Comparison of ENCODE assay signal across 8 cellular contexts in the genomic region with DNA sequence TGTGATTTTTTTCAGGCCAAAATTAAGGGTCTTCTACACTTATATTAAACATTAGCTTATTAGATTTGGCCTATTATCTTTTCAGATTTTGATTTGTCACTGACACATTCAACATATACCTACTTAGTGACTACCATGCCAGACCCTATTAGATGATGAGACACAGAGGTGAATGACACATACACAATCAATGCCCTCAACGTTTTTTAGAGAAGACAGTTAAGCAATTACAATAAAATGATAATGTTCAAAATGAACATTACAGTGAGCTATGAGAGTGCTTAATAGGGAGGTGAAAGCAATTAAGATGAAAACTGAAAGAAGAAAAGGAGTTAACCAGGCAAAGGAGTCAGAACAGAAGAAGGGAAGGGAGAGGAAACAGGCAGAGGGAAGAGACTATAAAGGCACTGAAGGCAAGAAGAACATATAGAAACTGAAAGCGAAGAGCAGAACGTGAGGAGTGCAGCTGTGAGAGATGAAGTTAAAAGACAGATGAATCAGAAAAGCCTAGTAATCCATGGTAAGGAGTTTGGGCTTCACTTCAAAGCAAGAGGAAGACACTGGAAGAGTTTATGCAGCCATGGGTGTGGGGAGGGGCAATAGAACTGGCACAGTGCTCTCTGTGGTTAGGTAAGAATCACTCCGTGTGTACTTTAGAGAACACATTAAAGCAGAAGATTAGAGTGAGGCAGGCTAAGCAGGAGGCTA.
DNase-seq lines count a peak whose midpoint lies in the region; ATAC-seq lines count a peak whose summit lies in the region.

No MANE protein-coding gene starts in this region.

- no peak overlapping the region for H3K27ac Mint-ChIP-seq in activated naive CD4-positive, alpha-beta T cell treated with anti-CD3 and anti-CD28 coated beads, Interleukin-2, amount 10 ng/mL, durations not matched to agents 7 days and 5 days
- H3K27ac Mint-ChIP-seq in stimulated activated effector memory CD8-positive, alpha-beta T cell treated with anti-CD3 and anti-CD28 coated beads, Interleukin-12 subunit alpha, Interleukin-12 subunit beta, amount 100 ng/mL, for 72 hours = no peak overlapping the region

- no peaks in the 10 kb centered on the region for H3K36me3 Mint-ChIP-seq in activated naive CD4-positive, alpha-beta T cell treated with anti-CD3 and anti-CD28 coated beads, Interleukin-2, amount 10 ng/mL, durations not matched to agents 7 days and 5 days
- H3K36me3 Mint-ChIP-seq in stimulated activated effector memory CD8-positive, alpha-beta T cell treated with anti-CD3 and anti-CD28 coated beads, Interleukin-12 subunit alpha, Interleukin-12 subunit beta, amount 100 ng/mL, for 72 hours = no peaks in the 10 kb centered on the region

- H3K27me3 Mint-ChIP-seq in activated naive CD4-positive, alpha-beta T cell treated with anti-CD3 and anti-CD28 coated beads, Interleukin-2, amount 10 ng/mL, durations not matched to agents 7 days and 5 days = no peaks in the 10 kb centered on the region

- no peak overlapping the region for H3K4me3 Mint-ChIP-seq in activated naive CD4-positive, alpha-beta T cell treated with anti-CD3 and anti-CD28 coated beads, Interleukin-2, amount 10 ng/mL, durations not matched to agents 7 days and 5 days
- no peak overlapping the region for H3K4me3 Mint-ChIP-seq in stimulated activated effector memory CD8-positive, alpha-beta T cell treated with anti-CD3 and anti-CD28 coated beads, Interleukin-12 subunit alpha, Interleukin-12 subunit beta, amount 100 ng/mL, for 72 hours

- H3K4me1 Mint-ChIP-seq in activated naive CD4-positive, alpha-beta T cell treated with anti-CD3 and anti-CD28 coated beads, Interleukin-2, amount 10 ng/mL, durations not matched to agents 7 days and 5 days = no peaks in the 10 kb centered on the region
- H3K4me1 Mint-ChIP-seq in stimulated activated effector memory CD8-positive, alpha-beta T cell treated with anti-CD3 and anti-CD28 coated beads, Interleukin-12 subunit alpha, Interleukin-12 subunit beta, amount 100 ng/mL, for 72 hours = no peaks in the 10 kb centered on the region

- DNase-seq in activated naive CD4-positive, alpha-beta T cell treated with anti-CD3 and anti-CD28 coated beads, Interleukin-2, amount 10 ng/mL, durations not matched to agents 7 days and 5 days = peak; percentile 34
- peak in 1 of 2 donors; percentile 50 for DNase-seq in stimulated activated effector memory CD8-positive, alpha-beta T cell treated with anti-CD3 and anti-CD28 coated beads, Interleukin-12 subunit alpha, Interleukin-12 subunit beta, amount 100 ng/mL, for 72 hours (ENCODE audit: low spot score in 2 of 2)
- DNase-seq in NCI-H1694 treated with DMSO at 0.1 percent for 48 hours (lab: John Stamatoyannopoulos, UW) (no peak), occipital lobe (lab: John Stamatoyannopoulos, UW) (no peak), iPS-NIHi7 (ENCODE audit: extremely low spot score) (no peak)

- CTCF ChIA-PET in activated naive CD4-positive, alpha-beta T cell treated with anti-CD3 and anti-CD28 coated beads, Interleukin-2, amount 10 ng/mL, durations not matched to agents 7 days and 5 days (lab: Charles Lee) = no interaction called here

- H3K9me3 Mint-ChIP-seq in activated naive CD4-positive, alpha-beta T cell treated with anti-CD3 and anti-CD28 coated beads, Interleukin-2, amount 10 ng/mL, durations not matched to agents 7 days and 5 days = no peaks in the 10 kb centered on the region
- H3K9me3 Mint-ChIP-seq in stimulated activated effector memory CD8-positive, alpha-beta T cell treated with anti-CD3 and anti-CD28 coated beads, Interleukin-12 subunit alpha, Interleukin-12 subunit beta, amount 100 ng/mL, for 72 hours = no peaks in the 10 kb centered on the region

- H3K4me3 ChIP-seq in GM08714 (ENCODE audit: low read length) = peak overlapping the region; percentile 81; the same call in 1 of the 2 replicates

- ATAC-seq in GM21447 (IDR thresholded peaks at IDR 0.05; ENCODE audit: unreplicated experiment) (peak; percentile 93), HG03575 (IDR thresholded peaks at IDR 0.05; ENCODE audit: extremely low read depth, insufficient number of reproducible peaks, low FRiP score, unreplicated experiment) (peak; percentile 91)
- peak; percentile 85 for ATAC-seq in stimulated activated effector memory CD8-positive, alpha-beta T cell treated with anti-CD3 and anti-CD28 coated beads, Interleukin-12 subunit alpha, Interleukin-12 subunit beta, amount 100 ng/mL, for 72 hours
